ENCODE assay signal across 23 cellular contexts in genomic region chr17:43698678-43699437, GRCh38. TPM values are rescaled to one million over a fixed set of nuclear protein-coding genes. Genes with fewer than 3 reads are reported as not detected.
"Had no signal": no experiment of that assay in that cellular context is flagged by ENCODE, and none has a peak within 500 bp of the region (broad histone marks: within the 10 kb centered on the region; RNA-seq: fewer than 3 reads in every experiment).

No MANE protein-coding gene starts in this region.

- H3K4me2 ChIP-seq: hepatocyte had no signal

- H3K4me1 ChIP-seq: parathyroid adenoma had no signal

- H3K27ac Mint-ChIP-seq: naive thymus-derived CD4-positive, alpha-beta T cell; stimulated activated naive B cell treated with anti-CD40 and anti-IgM and Interleukin-4, amounts not matched to agents 10 μg/mL and 1 μg/mL and 100 μg/mL, for 72 hours had no signal

- DNase-seq: activated CD4-positive, CD25-positive, alpha-beta regulatory T cell treated with anti-CD3 and anti-CD28 coated beads, Interleukin-2, amount 50 U/mL, for 72 hours; activated naive CD4-positive, alpha-beta T cell treated with Interleukin-2 at 50 U/mL for 16 hours; anterior cingulate cortex; cortex of kidney; effector memory CD4-positive, alpha-beta T cell; islet precursor cell; mammary epithelial cell; mucosa of descending colon; naive thymus-derived CD4-positive, alpha-beta T cell; retina; stimulated activated CD4-positive, alpha-beta T cell treated with anti-CD3 and anti-CD28 coated beads, Interleukin-15, amount 100 ng/mL, for 24 hours; stimulated activated CD4-positive, alpha-beta T cell treated with anti-CD3 and anti-CD28 coated beads, Interleukin-4, amount 100 ng/mL, for 1 hour; stimulated activated naive B cell treated with anti-CD40 and anti-IgM and Interleukin-4, amounts not matched to agents 10 μg/mL and 1 μg/mL and 100 μg/mL, for 72 hours; T-helper 1 cell; T1000; trophoblast cell had no signal

- H3K36me3 ChIP-seq: left lung had no signal

- ATAC-seq: left lung; mucosa of descending colon; naive thymus-derived CD4-positive, alpha-beta T cell; stimulated activated naive B cell treated with anti-CD40 and anti-IgM and Interleukin-4, amounts not matched to agents 10 μg/mL and 1 μg/mL and 100 μg/mL, for 72 hours had no signal

- H3K4me3 Mint-ChIP-seq: naive thymus-derived CD4-positive, alpha-beta T cell; stimulated activated naive B cell treated with anti-CD40 and anti-IgM and Interleukin-4, amounts not matched to agents 10 μg/mL and 1 μg/mL and 100 μg/mL, for 72 hours had no signal

- H3K27me3 ChIP-seq: hepatocyte had no signal

- H3K9me3 ChIP-seq: left lung, mucosa of descending colon had no signal

- H3K4me3 ChIP-seq: hepatocyte, left lung, mucosa of descending colon, skin epidermis had no signal

- H3K27ac ChIP-seq: hepatocyte, left lung, parathyroid adenoma, skin epidermis had no signal

RNA-seq across cellular contexts. Expression of gene MEOX1, which starts 37.1 kb away (rescaled TPM):
- total RNA-seq: epithelial cell of proximal tubule, mammary epithelial cell had no signal
- polyA plus RNA-seq: mammary epithelial cell had no signal

RNA-seq across cellular contexts. Expression of gene SOST, which starts 59.7 kb away (rescaled TPM):
- total RNA-seq: activated CD8-positive, alpha-beta memory T cell treated with anti-CD3 and anti-CD28 coated beads for 36 hours; epithelial cell of proximal tubule; hepatocyte; mammary epithelial cell; mucosa of descending colon; naive thymus-derived CD4-positive, alpha-beta T cell; subcutaneous adipose tissue had no signal
- polyA plus RNA-seq: hepatocyte; mammary epithelial cell; naive thymus-derived CD4-positive, alpha-beta T cell had no signal
